ENCODE assay signal across 21 cellular contexts in the genomic region with DNA sequence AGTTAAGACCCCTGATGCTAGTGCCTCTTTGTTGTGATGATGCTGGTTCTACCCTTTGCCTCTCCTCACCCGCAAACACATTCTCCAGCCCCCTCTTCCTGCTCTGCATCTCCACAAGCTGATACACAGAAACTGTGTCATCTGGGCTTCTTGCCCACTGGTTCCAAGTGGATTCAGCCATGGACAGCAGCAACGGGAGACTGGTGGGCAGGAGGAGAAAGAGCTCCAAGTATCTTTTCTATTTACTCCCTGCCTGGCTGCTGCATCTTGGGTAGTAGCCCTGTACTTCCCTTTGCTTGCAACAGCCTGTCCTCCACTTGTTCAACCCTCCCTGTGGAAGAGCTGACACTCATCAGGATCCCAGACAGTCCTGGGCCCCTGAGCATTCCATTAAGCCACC.
DNase-seq lines count a peak whose midpoint lies in the region; FAIRE-seq and TF ChIP-seq lines count a peak whose summit lies in the region.
"Had no signal": no experiment of that assay in that cellular context is flagged by ENCODE, and none has a peak within 500 bp of the region (broad histone marks: within the 10 kb centered on the region; RNA-seq: fewer than 3 reads in every experiment).

No MANE protein-coding gene starts in this region.

- H3K79me2 ChIP-seq in neural progenitor cell (ENCODE audit: low read depth): no peaks in the 10 kb centered on the region

- H3K27ac ChIP-seq in neural progenitor cell: no peak overlapping the region
- H3K27ac ChIP-seq: 22Rv1; A549; BLaER1 treated with 17β-estradiol and CSF1 and Interleukin-3, amounts not matched to agents 10 nM and 100 nM; C4-2B had no signal

- no peak overlapping the region for H3K4me3 Mint-ChIP-seq in neural progenitor cell
- H3K4me3 Mint-ChIP-seq: B cell; CD4-positive, alpha-beta T cell; CD8-positive, alpha-beta T cell had no signal

- no peak overlapping the region for H3K9ac ChIP-seq in neural progenitor cell
- H3K9ac ChIP-seq: BLaER1 treated with 17β-estradiol and CSF1 and Interleukin-3, amounts not matched to agents 10 nM and 100 nM had no signal

- no peaks in the 10 kb centered on the region for H4K20me1 ChIP-seq in neural progenitor cell (ENCODE audit: low read depth)
- H4K20me1 ChIP-seq: BLaER1 treated with 17β-estradiol and CSF1 and Interleukin-3, amounts not matched to agents 10 nM and 100 nM had no signal

- H3K4me1 ChIP-seq in neural progenitor cell: no peaks in the 10 kb centered on the region
- H3K4me1 ChIP-seq: A549; BLaER1 treated with 17β-estradiol and CSF1 and Interleukin-3, amounts not matched to agents 10 nM and 100 nM; Caco-2 had no signal

- H3K36me3 Mint-ChIP-seq in neural progenitor cell: no peaks in the 10 kb centered on the region
- H3K36me3 Mint-ChIP-seq: CD8-positive, alpha-beta T cell had no signal

- H3K4me2 ChIP-seq in neural progenitor cell: no peak overlapping the region
- H3K4me2 ChIP-seq: A549; BLaER1 treated with 17β-estradiol and CSF1 and Interleukin-3, amounts not matched to agents 10 nM and 100 nM had no signal

- DNase-seq in bronchial epithelial cell (ENCODE audit: low read depth) (no peak), neural progenitor cell (ENCODE audit: low spot score) (no peak), occipital lobe (lab: John Stamatoyannopoulos, UW) (peak; percentile 15), NCI-H526 treated with DMSO at 0.1 percent for 48 hours (lab: John Stamatoyannopoulos, UW) (no peak)
- no peak for DNase-seq in stimulated activated CD4-positive, alpha-beta T cell treated with anti-CD3 and anti-CD28 coated beads, Interleukin-12 subunit alpha, Interleukin-12 subunit beta, amount 100 ng/mL, for 4 hours
- DNase-seq: AML-193; Caco-2; Calu3; CD4-positive, alpha-beta T cell; CD8-positive, alpha-beta T cell; DMS79 treated with DMSO at 0.1 percent for 48 hours; GF-D8 had no signal

- H3K4me3 ChIP-seq in bronchial epithelial cell (ENCODE audit: low read depth, low read length) (no peak overlapping the region), neural progenitor cell (no peak overlapping the region)
- H3K4me3 ChIP-seq: A549; BLaER1 treated with 17β-estradiol and CSF1 and Interleukin-3, amounts not matched to agents 10 nM and 100 nM had no signal

- TF ChIP-seq CTCF in bronchial epithelial cell (IDR thresholded peaks at IDR 0.05; ENCODE audit: insufficient read depth, low read length, severe bottlenecking) (no peak), neural progenitor cell (IDR thresholded peaks at IDR 0.05) (no peak)

- H3K36me3 ChIP-seq in bronchial epithelial cell (ENCODE audit: control insufficient read depth, insufficient read depth, low read length) (no peaks in the 10 kb centered on the region), neural progenitor cell (no peaks in the 10 kb centered on the region)
- H3K36me3 ChIP-seq: BLaER1 treated with 17β-estradiol and CSF1 and Interleukin-3, amounts not matched to agents 10 nM and 100 nM had no signal

- no peak overlapping the region for H2AFZ ChIP-seq in neural progenitor cell (replicated peaks)

- peaks cover 6% of the 10 kb centered on the region for H3K27me3 Mint-ChIP-seq in neural progenitor cell (ENCODE audit: insufficient read depth, low read depth)
- H3K27me3 Mint-ChIP-seq: B cell; CD4-positive, alpha-beta T cell had no signal

- peak; percentile 80 for FAIRE-seq in bronchial epithelial cell (lab: Jason Lieb, UNC)
- FAIRE-seq: A549, D721Med, G401.6, GM12891, GM19239 had no signal

- peak overlapping the region; percentile 35 for H3K27ac Mint-ChIP-seq in neural progenitor cell
- H3K27ac Mint-ChIP-seq: B cell; CD4-positive, alpha-beta T cell; CD8-positive, alpha-beta T cell had no signal

- H3K9me3 Mint-ChIP-seq in neural progenitor cell: peaks cover 3% of the 10 kb centered on the region
- H3K9me3 Mint-ChIP-seq: CD8-positive, alpha-beta T cell had no signal

- no peaks in the 10 kb centered on the region for H3K4me1 Mint-ChIP-seq in neural progenitor cell
- H3K4me1 Mint-ChIP-seq: B cell had no signal

- H3F3A ChIP-seq in neural progenitor cell (ENCODE audit: low read depth): no peaks in the 10 kb centered on the region

- H3K9me3 ChIP-seq in neural progenitor cell (ENCODE audit: low read depth): no peaks in the 10 kb centered on the region
- H3K9me3 ChIP-seq: A549, Caco-2 had no signal

- no peaks in the 10 kb centered on the region for H3K27me3 ChIP-seq in bronchial epithelial cell (ENCODE audit: control insufficient read depth, insufficient read depth, low read length)
- H3K27me3 ChIP-seq in neural progenitor cell: no peaks in the 10 kb centered on the region
- H3K27me3 ChIP-seq: BLaER1 treated with 17β-estradiol and CSF1 and Interleukin-3, amounts not matched to agents 10 nM and 100 nM had no signal
